13 cellular contexts compared by ENCODE assay signal in genomic region chr22:17980013-17980510, GRCh38. TPM values are rescaled to one million over a fixed set of nuclear protein-coding genes. Genes with fewer than 3 reads are reported as not detected.
DNase-seq lines count a peak whose midpoint lies in the region; ATAC-seq and TF ChIP-seq lines count a peak whose summit lies in the region.
"Had no signal": no experiment of that assay in that cellular context is flagged by ENCODE, and none has a peak within 500 bp of the region (broad histone marks: within the 10 kb centered on the region; RNA-seq: fewer than 3 reads in every experiment).

No MANE protein-coding gene starts in this region.

- DNase-seq in activated CD8-positive, alpha-beta T cell treated with anti-CD3 and anti-CD28 coated beads, Interleukin-2, amount 10 ng/mL, durations not matched to agents 7 days and 5 days: no peak
- no peak for DNase-seq in activated CD8-positive, alpha-beta T cell treated with anti-CD3 and anti-CD28 coated beads for 36 hours
- DNase-seq in Peyer's patch (no peak), heart right ventricle (no peak), NCI-H146 (lab: John Stamatoyannopoulos, UW) (no peak)
- DNase-seq: amygdala, midbrain, PC-3, thyroid gland had no signal

- H3K9me3 ChIP-seq in Peyer's patch (no peaks in the 10 kb centered on the region), heart right ventricle (no peaks in the 10 kb centered on the region), skeletal muscle tissue (ENCODE audit: control insufficient read depth in 3 of 3, low read length in 3 of 3) (no peaks in the 10 kb centered on the region)
- H3K9me3 ChIP-seq: Caco-2, thyroid gland had no signal

- no peak for TF ChIP-seq CTCF in activated CD8-positive, alpha-beta T cell treated with anti-CD3 and anti-CD28 coated beads for 36 hours (IDR thresholded peaks at IDR 0.05)
- TF ChIP-seq CTCF in Peyer's patch (IDR thresholded peaks at IDR 0.05): no peak
- TF ChIP-seq CTCF in heart right ventricle (IDR thresholded peaks at IDR 0.05): no peak

- peak overlapping the region; percentile 41 to 50 (median 44) for H3K9ac ChIP-seq in skeletal muscle tissue (ENCODE audit: low read depth in 1 of 3, low read length in 3 of 3)

- no peak for TF ChIP-seq POLR2A in Peyer's patch (IDR thresholded peaks at IDR 0.05)

- POLR2A ChIA-PET in activated CD8-positive, alpha-beta T cell treated with anti-CD3 and anti-CD28 coated beads, Interleukin-2, amount 10 ng/mL, durations not matched to agents 7 days and 5 days (lab: Charles Lee): no interaction called here
- POLR2A ChIA-PET in activated CD8-positive, alpha-beta T cell treated with anti-CD3 and anti-CD28 coated beads for 36 hours (lab: Charles Lee): interaction anchor here (0.9 to 1.1 kb wide), 2 partner anchors 9 to 44 kb away, joined by 3 to 4 read pairs; no protein-coding TSS in a partner anchor

- 28 to 31% methylated on average over 7 of the region's 7 CpGs for WGBS in heart right ventricle, 2 donors

- H3K4me1 ChIP-seq in Peyer's patch (peaks cover 0 to 21% (median 10%) of the 10 kb centered on the region in 4 donors), heart right ventricle (peaks cover 11 to 61% (median 27%) of the 10 kb centered on the region in 9 donors), skeletal muscle tissue (ENCODE audit: control insufficient read depth in 3 of 3, insufficient read depth in 3 of 3, low read length in 3 of 3) (peaks cover 16 to 27% (median 22%) of the 10 kb centered on the region in 3 donors)

- H3K27me3 Mint-ChIP-seq in activated CD8-positive, alpha-beta T cell treated with anti-CD3 and anti-CD28 coated beads, Interleukin-2, amount 10 ng/mL, durations not matched to agents 7 days and 5 days (ENCODE audit: low read depth): no peaks in the 10 kb centered on the region
- H3K27me3 Mint-ChIP-seq in activated CD8-positive, alpha-beta T cell treated with anti-CD3 and anti-CD28 coated beads for 36 hours: no peaks in the 10 kb centered on the region

- no peaks in the 10 kb centered on the region for H3K36me3 Mint-ChIP-seq in activated CD8-positive, alpha-beta T cell treated with anti-CD3 and anti-CD28 coated beads, Interleukin-2, amount 10 ng/mL, durations not matched to agents 7 days and 5 days (ENCODE audit: low read depth)
- no peaks in the 10 kb centered on the region for H3K36me3 Mint-ChIP-seq in activated CD8-positive, alpha-beta T cell treated with anti-CD3 and anti-CD28 coated beads for 36 hours (ENCODE audit: low read depth)

- H3K36me3 ChIP-seq in Peyer's patch (no peaks in the 10 kb centered on the region), heart right ventricle (no peaks in the 10 kb centered on the region), skeletal muscle tissue (ENCODE audit: control insufficient read depth in 3 of 3, insufficient read depth in 3 of 3, low read length in 3 of 3) (no peaks in the 10 kb centered on the region)
- H3K36me3 ChIP-seq: thyroid gland had no signal

- H3K4me3 ChIP-seq in Peyer's patch (no peak overlapping the region), heart right ventricle (peak overlapping the region in 2 of 10 donors; percentile 12 to 25), skeletal muscle tissue (ENCODE audit: low read length in 3 of 3) (peak overlapping the region in 2 of 3 donors; percentile 42 to 62)
- H3K4me3 ChIP-seq: thyroid gland had no signal

- H3K27me3 ChIP-seq in Peyer's patch (no peaks in the 10 kb centered on the region), heart right ventricle (no peaks in the 10 kb centered on the region), skeletal muscle tissue (ENCODE audit: control insufficient read depth in 3 of 3, insufficient read depth in 3 of 3, low read length in 3 of 3) (no peaks in the 10 kb centered on the region)
- H3K27me3 ChIP-seq: thyroid gland had no signal

- peak overlapping the region; percentile 70 for H3K4me3 Mint-ChIP-seq in activated CD8-positive, alpha-beta T cell treated with anti-CD3 and anti-CD28 coated beads, Interleukin-2, amount 10 ng/mL, durations not matched to agents 7 days and 5 days
- no peak overlapping the region for H3K4me3 Mint-ChIP-seq in activated CD8-positive, alpha-beta T cell treated with anti-CD3 and anti-CD28 coated beads for 36 hours

- no peaks in the 10 kb centered on the region for H3K9me3 Mint-ChIP-seq in activated CD8-positive, alpha-beta T cell treated with anti-CD3 and anti-CD28 coated beads, Interleukin-2, amount 10 ng/mL, durations not matched to agents 7 days and 5 days (ENCODE audit: insufficient read depth)
- no peaks in the 10 kb centered on the region for H3K9me3 Mint-ChIP-seq in activated CD8-positive, alpha-beta T cell treated with anti-CD3 and anti-CD28 coated beads for 36 hours

- ATAC-seq in activated CD8-positive, alpha-beta T cell treated with anti-CD3 and anti-CD28 coated beads, Interleukin-2, amount 10 ng/mL, durations not matched to agents 7 days and 5 days: no peak
- ATAC-seq in activated CD8-positive, alpha-beta T cell treated with anti-CD3 and anti-CD28 coated beads for 36 hours: no peak
- ATAC-seq in heart right ventricle (peak in 5 of 8 donors; percentile 4 to 35 (median 14)), GM18868 (IDR thresholded peaks at IDR 0.05; ENCODE audit: unreplicated experiment) (no peak), HG02798 (IDR thresholded peaks at IDR 0.05; ENCODE audit: poor library complexity, unreplicated experiment) (no peak)
- ATAC-seq: PC-3 had no signal

- intact Hi-C loops in activated CD8-positive, alpha-beta T cell treated with anti-CD3 and anti-CD28 coated beads for 36 hours (cut with micrococcal nuclease): no loop called here
- intact Hi-C loops in heart right ventricle (cut with DNase I): loop anchor here in 3 of 10 donors (5.0 to 10.0 kb wide), 3 partner anchors 33 to 65 kb away; partner anchors contain the start of gene MICAL3 (in 1 of the 3)

- peaks cover 40% of the 10 kb centered on the region for H3K4me1 Mint-ChIP-seq in activated CD8-positive, alpha-beta T cell treated with anti-CD3 and anti-CD28 coated beads, Interleukin-2, amount 10 ng/mL, durations not matched to agents 7 days and 5 days (ENCODE audit: low read depth)
- H3K4me1 Mint-ChIP-seq in activated CD8-positive, alpha-beta T cell treated with anti-CD3 and anti-CD28 coated beads for 36 hours (ENCODE audit: low read depth): peaks cover 31% of the 10 kb centered on the region

- H3K27ac ChIP-seq in Peyer's patch: peak overlapping the region; percentile 18 to 62 (median 46)
- peak overlapping the region in 7 of 10 donors; percentile 7 to 65 (median 36) for H3K27ac ChIP-seq in heart right ventricle
- H3K27ac ChIP-seq in skeletal muscle tissue (ENCODE audit: low read depth, low read length): peak overlapping the region; percentile 33

- CTCF ChIA-PET in activated CD8-positive, alpha-beta T cell treated with anti-CD3 and anti-CD28 coated beads, Interleukin-2, amount 10 ng/mL, durations not matched to agents 7 days and 5 days (lab: Charles Lee): interaction anchor here (0.8 to 1.3 kb wide), 2 partner anchors 24 to 150 kb away, joined by 3 read pairs; no protein-coding TSS in a partner anchor
- CTCF ChIA-PET in activated CD8-positive, alpha-beta T cell treated with anti-CD3 and anti-CD28 coated beads for 36 hours (lab: Charles Lee): no interaction called here

- no peak overlapping the region for H3K27ac Mint-ChIP-seq in activated CD8-positive, alpha-beta T cell treated with anti-CD3 and anti-CD28 coated beads, Interleukin-2, amount 10 ng/mL, durations not matched to agents 7 days and 5 days
- no peak overlapping the region for H3K27ac Mint-ChIP-seq in activated CD8-positive, alpha-beta T cell treated with anti-CD3 and anti-CD28 coated beads for 36 hours

RNA-seq across cellular contexts. Expression of gene MICAL3, which starts 44.3 kb away (rescaled TPM):
- 10 to 100 TPM; 26.4 to 29.7 TPM for total RNA-seq in activated CD8-positive, alpha-beta T cell treated with anti-CD3 and anti-CD28 coated beads, Interleukin-2, amount 10 ng/mL, durations not matched to agents 7 days and 5 days
- 10 to 100 TPM; 31.6 to 32.4 TPM for total RNA-seq in activated CD8-positive, alpha-beta T cell treated with anti-CD3 and anti-CD28 coated beads for 36 hours
- 10 to 100 TPM; 68.5 to 99.1 (median 88.7) TPM for total RNA-seq in Peyer's patch
- total RNA-seq in heart right ventricle: 100 to 1,000 TPM in 9 of 10 donors, 10 to 100 TPM in 1; 74.7 to 137 (median 112) TPM
- 10 to 100 TPM; 13.2 to 63.1 TPM for polyA plus RNA-seq in heart right ventricle
- total RNA-seq in skeletal muscle tissue: 20.9 TPM

Comparison
In these comparisons a context has a peak if more than half of its experiments do, and no peak if none do; other contexts are left out.
1. ATAC-seq: peak in heart right ventricle (5 of 8); none in activated CD8-positive, alpha-beta T cell treated with anti-CD3 and anti-CD28 coated beads, Interleukin-2, amount 10 ng/mL, durations not matched to agents 7 days and 5 days (single experiment), activated CD8-positive, alpha-beta T cell treated with anti-CD3 and anti-CD28 coated beads for 36 hours (single experiment), GM18868 (single experiment) and HG02798 (single experiment).
2. H3K4me3 ChIP-seq: peak in skeletal muscle tissue (2 of 3); none in Peyer's patch (0 of 4).
3. Peak in every context shown above with its lines, with median percentiles within 50 percentile points of each other: H3K27ac ChIP-seq.